10 cellular contexts compared by ENCODE assay signal in genomic region chr1:21319447-21320407, GRCh38. TPM values are rescaled to one million over a fixed set of nuclear protein-coding genes. Genes with fewer than 3 reads are reported as not detected.
DNase-seq lines count a peak whose midpoint lies in the region; ATAC-seq, FAIRE-seq and TF ChIP-seq lines count a peak whose summit lies in the region.
"Had no signal": no experiment of that assay in that cellular context is flagged by ENCODE, and none has a peak within 500 bp of the region (broad histone marks: within the 10 kb centered on the region; RNA-seq: fewer than 3 reads in every experiment).

No MANE protein-coding gene starts in this region.

- ATAC-seq in A549 = peak; percentile 46 to 67
- no peak for ATAC-seq in HG02798 (IDR thresholded peaks at IDR 0.05; ENCODE audit: poor library complexity, unreplicated experiment)

- H3K27me3 ChIP-seq in HUES6 (ENCODE audit: control insufficient read depth, insufficient read depth, low read length) (no peaks in the 10 kb centered on the region), dorsolateral prefrontal cortex (no peaks in the 10 kb centered on the region), muscle layer of duodenum (ENCODE audit: low read depth, low read length) (no peaks in the 10 kb centered on the region)

- FAIRE-seq in A549 (lab: Jason Lieb, UNC) (no peak), D721Med (lab: Jason Lieb, UNC) (no peak)
- FAIRE-seq: RCC 7860 had no signal

- H3K9me3 ChIP-seq in A549 (no peaks in the 10 kb centered on the region), HUES6 (ENCODE audit: control insufficient read depth, insufficient read depth, low read depth, low read length) (no peaks in the 10 kb centered on the region), muscle layer of duodenum (ENCODE audit: control insufficient read depth in 1 of 2, low read length in 2 of 2) (no peaks in the 10 kb centered on the region)

- 31% methylated on average over 21 of the region's 24 CpGs for WGBS in A549 (ENCODE audit: missing lambda C conversion rate)

- peak; percentile 28 to 47 for DNase-seq in A549 (ENCODE audit: low read depth in 1 of 2, low spot score in 1 of 2)
- no peak for DNase-seq in dorsolateral prefrontal cortex
- DNase-seq in NCI-H187 (lab: John Stamatoyannopoulos, UW) = no peak
- DNase-seq in mesenteric fat pad (ENCODE audit: low spot score) = no peak
- DNase-seq in D721Med (ENCODE audit: insufficient read length, low spot score) = no peak
- DNase-seq: activated T-cell treated with anti-CD3 and anti-CD28 coated beads for 4 hours had no signal

- H3K9ac ChIP-seq in HUES6 (ENCODE audit: low read length) = peak overlapping the region; percentile 27

- H3K36me3 ChIP-seq in HUES6 (ENCODE audit: control insufficient read depth, insufficient read depth, low read length) = no peaks in the 10 kb centered on the region
- H3K36me3 ChIP-seq in muscle layer of duodenum (ENCODE audit: control insufficient read depth in 1 of 2, insufficient read depth in 2 of 2, low read length in 2 of 2) = no peaks in the 10 kb centered on the region

- TF ChIP-seq EP300 in A549 (IDR thresholded peaks at IDR 0.05) = no peak; a peak in 1 of 5 replicates

- CTCF ChIA-PET in A549 (lab: Yijun Ruan, JAX) = interaction anchor here (0.9 to 5.3 kb wide), 10 partner anchors 8 to 88 kb away, joined by 3 to 33 read pairs (median 4); no protein-coding TSS in a partner anchor

- intact Hi-C loops in dorsolateral prefrontal cortex (cut with DNase I) = no loop called here

- no peak overlapping the region for H3K4me3 ChIP-seq in A549
- no peak overlapping the region for H3K4me3 ChIP-seq in HUES6 (ENCODE audit: low read depth, low read length)
- no peak overlapping the region for H3K4me3 ChIP-seq in dorsolateral prefrontal cortex
- no peak overlapping the region for H3K4me3 ChIP-seq in muscle layer of duodenum (ENCODE audit: low read depth in 1 of 2, low read length in 2 of 2)

- TF ChIP-seq CTCF in A549 (IDR thresholded peaks at IDR 0.05) (no peak), dorsolateral prefrontal cortex (IDR thresholded peaks at IDR 0.05 in 54 of 56, conservative IDR thresholded peaks at IDR 0.05 in 2 of 56; ENCODE audit: low read depth in 1 of 56, partially characterized antibody in 56 of 56) (peak in 7 of 56 donors; percentile 9 to 32 (median 17)), D721Med (IDR thresholded peaks at IDR 0.05; ENCODE audit: insufficient read depth, missing control alignments) (no peak)

- H3K4me2 ChIP-seq in A549 = peak overlapping the region; percentile 69

- POLR2A ChIA-PET in A549 (lab: Yijun Ruan, JAX) = interaction anchor here (0.6 kb wide), 1 partner anchor 276 kb away, joined by 6 read pairs; no protein-coding TSS in a partner anchor

- H3K4me1 ChIP-seq in A549 (peaks cover 67% of the 10 kb centered on the region), HUES6 (ENCODE audit: control insufficient read depth, insufficient read depth, low read length) (peaks cover 76% of the 10 kb centered on the region), muscle layer of duodenum (ENCODE audit: control insufficient read depth in 1 of 2, insufficient read depth in 2 of 2, low read length in 2 of 2) (peaks cover 13 to 74% of the 10 kb centered on the region in 2 donors)

- H3K27ac ChIP-seq in A549 (peak overlapping the region; percentile 94 to 98), HUES6 (ENCODE audit: low read depth, low read length) (no peak overlapping the region; the same call in 1 of the 2 replicates), dorsolateral prefrontal cortex (peak overlapping the region in 56 of 59 donors; percentile 16 to 97 (median 80)), muscle layer of duodenum (ENCODE audit: low read length) (peak overlapping the region; percentile 27)

- no peak for TF ChIP-seq POLR2A in A549 (IDR thresholded peaks at IDR 0.05; ENCODE audit: low read length)

- TF ChIP-seq RAD21 in A549 (conservative IDR thresholded peaks at IDR 0.05 in 1 of 2, IDR thresholded peaks at IDR 0.05 in 1 of 2) = no peak

TF ChIP-seq in A549, 52 proteins besides CTCF, POLR2A, EP300 and RAD21:
- no peak for TF ChIP-seq HOXA7 (CRISPR knock-in tag; IDR thresholded peaks at IDR 0.05)
- no peak for TF ChIP-seq CHD2 (IDR thresholded peaks at IDR 0.05; ENCODE audit: low read length, partially characterized antibody)
- TF ChIP-seq, protein P1, sequence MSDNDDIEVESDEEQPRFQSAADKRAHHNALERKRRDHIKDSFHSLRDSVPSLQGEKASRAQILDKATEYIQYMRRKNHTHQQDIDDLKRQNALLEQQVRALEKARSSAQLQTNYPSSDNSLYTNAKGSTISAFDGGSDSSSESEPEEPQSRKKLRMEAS (IDR thresholded peaks at IDR 0.05) = peak; percentile 64
- TF ChIP-seq CBX2 (IDR thresholded peaks at IDR 0.05; ENCODE audit: borderline replicate concordance, low read depth) = no peak
- TF ChIP-seq BHLHE40 (IDR thresholded peaks at IDR 0.05; ENCODE audit: low read depth, low read length) = no peak
- no peak for TF ChIP-seq RCOR1 (IDR thresholded peaks at IDR 0.05; ENCODE audit: low read depth, low read length)
- 0 out of 2 replicates have a peak, but pooled peaks have one; percentile 16 for TF ChIP-seq GATA3 (IDR thresholded peaks at IDR 0.05; ENCODE audit: borderline replicate concordance)
- TF ChIP-seq ZNF302 (CRISPR knock-in tag; IDR thresholded peaks at IDR 0.05) = no peak

RNA-seq across cellular contexts. Expression of gene ECE1, which starts 29.5 kb away (rescaled TPM):
- polyA plus RNA-seq in A549 (2011; rRNA removed) (81.8 and 86.4 TPM in 2 replicates), A549 (2017; fragmentation: RNase III; extraction: RNeasy Plus Mini Kit Qiagen cat#74134 plus additional on column Dnase treatment) (40.5 to 53.2 TPM (median 45.7 TPM) in 3 replicates)
- polyA plus RNA-seq in A549 (2012; cell fraction: cytosol; rRNA removed) = 32.0 and 38.7 TPM in 2 replicates
- 55.8 and 74.0 TPM in 2 replicates for polyA plus RNA-seq in A549 (2012; cell fraction: nucleus; rRNA removed)
- 48.6 and 51.8 TPM in 2 replicates for polyA minus RNA-seq in A549 (2011; rRNA and poly(A)+ RNA removed)
- total RNA-seq in dorsolateral prefrontal cortex (100 to 1,000 TPM in 2 of 120 experiments, 10 to 100 TPM in 118; 38.8 to 122 (median 62.6) TPM), mesenteric fat pad (156 TPM)

Comparison
In these comparisons a context has a peak if more than half of its experiments do, and no peak if none do; other contexts are left out.
1. DNase-seq: peak in A549 (2 of 2); none in dorsolateral prefrontal cortex (0 of 10), NCI-H187 (0 of 2), mesenteric fat pad (single experiment) and D721Med (single experiment).